1 cellular context compared by ENCODE assay signal in the genomic region with DNA sequence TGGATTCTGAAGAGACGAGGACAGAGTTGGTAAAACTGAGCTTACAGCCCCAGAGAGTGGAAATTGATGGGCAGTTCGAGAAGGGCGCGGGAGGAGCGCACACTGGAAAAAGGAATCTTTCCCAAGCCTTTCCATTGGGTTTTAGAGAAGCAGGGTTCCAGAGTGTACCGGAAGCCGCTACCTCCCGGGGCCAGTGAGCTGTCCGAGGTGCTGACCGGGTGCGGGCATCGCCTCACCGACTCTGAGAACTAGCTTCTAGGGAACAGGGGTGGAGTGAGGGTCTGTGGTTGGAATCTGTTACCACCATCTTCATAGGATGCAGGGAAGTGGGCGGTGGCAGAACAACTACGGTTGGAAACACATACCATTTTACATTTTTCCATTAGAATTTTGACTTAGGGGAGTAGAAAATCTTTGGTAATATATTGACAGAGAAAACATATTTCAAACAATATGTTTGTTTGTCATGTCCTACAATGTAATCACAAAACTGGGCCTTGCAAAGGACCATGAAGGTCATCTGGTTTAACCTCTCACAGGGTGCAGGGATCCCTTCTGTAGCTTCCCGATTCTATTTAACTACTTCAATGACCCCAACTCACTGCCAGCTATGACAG.
TF ChIP-seq lines count a peak whose summit lies in the region.

No MANE protein-coding gene starts in this region.

TF ChIP-seq in HepG2, 621 proteins besides CTCF, POLR2A, EP300 and RAD21 (continued from another document and continues in another):
- no peak for TF ChIP-seq MBD4 (IDR thresholded peaks at IDR 0.05; ENCODE audit: borderline replicate concordance, low read length)
- TF ChIP-seq ZMYM3 (CRISPR knock-in tag; IDR thresholded peaks at IDR 0.05), result no peak
- no peak for TF ChIP-seq MAFK (conservative IDR thresholded peaks at IDR 0.05 in 1 of 2, IDR thresholded peaks at IDR 0.05 in 1 of 2; ENCODE audit: low read length in 2 of 2)
- TF ChIP-seq, protein P1, sequence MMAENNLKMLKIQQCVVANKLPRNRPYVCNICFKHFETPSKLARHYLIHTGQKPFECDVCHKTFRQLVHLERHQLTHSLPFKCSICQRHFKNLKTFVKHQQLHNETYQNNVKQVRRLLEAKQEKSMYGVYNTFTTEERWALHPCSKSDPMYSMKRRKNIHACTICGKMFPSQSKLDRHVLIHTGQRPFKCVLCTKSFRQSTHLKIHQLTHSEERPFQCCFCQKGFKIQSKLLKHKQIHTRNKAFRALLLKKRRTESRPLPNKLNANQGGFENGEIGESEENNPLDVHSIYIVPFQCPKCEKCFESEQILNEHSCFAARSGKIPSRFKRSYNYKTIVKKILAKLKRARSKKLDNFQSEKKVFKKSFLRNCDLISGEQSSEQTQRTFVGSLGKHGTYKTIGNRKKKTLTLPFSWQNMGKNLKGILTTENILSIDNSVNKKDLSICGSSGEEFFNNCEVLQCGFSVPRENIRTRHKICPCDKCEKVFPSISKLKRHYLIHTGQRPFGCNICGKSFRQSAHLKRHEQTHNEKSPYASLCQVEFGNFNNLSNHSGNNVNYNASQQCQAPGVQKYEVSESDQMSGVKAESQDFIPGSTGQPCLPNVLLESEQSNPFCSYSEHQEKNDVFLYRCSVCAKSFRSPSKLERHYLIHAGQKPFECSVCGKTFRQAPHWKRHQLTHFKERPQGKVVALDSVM (CRISPR knock-in tag; IDR thresholded peaks at IDR 0.05), result no peak
- no peak for TF ChIP-seq ZNF282 (IDR thresholded peaks at IDR 0.05; ENCODE audit: partially characterized antibody)
- TF ChIP-seq ZNF569 (CRISPR knock-in tag; IDR thresholded peaks at IDR 0.05; ENCODE audit: borderline replicate concordance), result no peak
- no peak; the same call in 1 of the 2 replicates for TF ChIP-seq ZFP1 (CRISPR knock-in tag; IDR thresholded peaks at IDR 0.05)
- TF ChIP-seq ZNF367 (CRISPR knock-in tag; IDR thresholded peaks at IDR 0.05; ENCODE audit: borderline replicate concordance), result peak; percentile 57; the same call in 1 of the 2 replicates
- no peak for TF ChIP-seq RXRA (CRISPR knock-in tag; IDR thresholded peaks at IDR 0.05)
- TF ChIP-seq KMT2B (CRISPR knock-in tag; IDR thresholded peaks at IDR 0.05), result 0 out of 2 replicates have a peak, but pooled peaks have one; percentile 46
- TF ChIP-seq, protein P2, sequence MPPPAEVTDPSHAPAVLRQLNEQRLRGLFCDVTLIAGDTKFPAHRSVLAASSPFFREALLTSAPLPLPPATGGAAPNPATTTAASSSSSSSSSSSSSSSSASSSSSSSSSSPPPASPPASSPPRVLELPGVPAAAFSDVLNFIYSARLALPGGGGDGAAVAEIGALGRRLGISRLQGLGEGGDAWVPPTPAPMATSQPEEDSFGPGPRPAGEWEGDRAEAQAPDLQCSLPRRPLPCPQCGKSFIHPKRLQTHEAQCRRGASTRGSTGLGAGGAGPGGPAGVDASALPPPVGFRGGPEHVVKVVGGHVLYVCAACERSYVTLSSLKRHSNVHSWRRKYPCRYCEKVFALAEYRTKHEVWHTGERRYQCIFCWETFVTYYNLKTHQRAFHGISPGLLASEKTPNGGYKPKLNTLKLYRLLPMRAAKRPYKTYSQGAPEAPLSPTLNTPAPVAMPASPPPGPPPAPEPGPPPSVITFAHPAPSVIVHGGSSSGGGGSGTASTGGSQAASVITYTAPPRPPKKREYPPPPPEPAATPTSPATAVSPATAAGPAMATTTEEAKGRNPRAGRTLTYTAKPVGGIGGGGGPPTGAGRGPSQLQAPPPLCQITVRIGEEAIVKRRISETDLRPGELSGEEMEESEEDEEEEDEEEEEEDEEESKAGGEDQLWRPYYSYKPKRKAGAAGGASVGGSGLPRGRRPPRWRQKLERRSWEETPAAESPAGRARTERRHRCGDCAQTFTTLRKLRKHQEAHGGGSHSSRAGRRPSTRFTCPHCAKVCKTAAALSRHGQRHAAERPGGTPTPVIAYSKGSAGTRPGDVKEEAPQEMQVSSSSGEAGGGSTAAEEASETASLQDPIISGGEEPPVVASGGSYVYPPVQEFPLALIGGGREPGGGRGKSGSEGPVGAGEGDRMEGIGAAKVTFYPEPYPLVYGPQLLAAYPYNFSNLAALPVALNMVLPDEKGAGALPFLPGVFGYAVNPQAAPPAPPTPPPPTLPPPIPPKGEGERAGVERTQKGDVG (CRISPR knock-in tag; IDR thresholded peaks at IDR 0.05; ENCODE audit: borderline replicate concordance), result no peak
- no peak for TF ChIP-seq ZFP41 (CRISPR knock-in tag; IDR thresholded peaks at IDR 0.05; ENCODE audit: borderline replicate concordance)
- TF ChIP-seq ZC3H4 (CRISPR knock-in tag; IDR thresholded peaks at IDR 0.05; ENCODE audit: borderline replicate concordance), result no peak
- TF ChIP-seq ZNF879 (CRISPR knock-in tag; IDR thresholded peaks at IDR 0.05), result no peak
- TF ChIP-seq ZNF44 (CRISPR knock-in tag; IDR thresholded peaks at IDR 0.05), result no peak
- peak; percentile 71; the same call in 1 of the 2 replicates for TF ChIP-seq FOXC1 (CRISPR knock-in tag; IDR thresholded peaks at IDR 0.05; ENCODE audit: borderline replicate concordance)
- TF ChIP-seq ZSCAN30 (CRISPR knock-in tag; IDR thresholded peaks at IDR 0.05), result no peak
- no peak for TF ChIP-seq HDAC6 (IDR thresholded peaks at IDR 0.05; ENCODE audit: low read depth, low read length)
- TF ChIP-seq, protein P3, sequence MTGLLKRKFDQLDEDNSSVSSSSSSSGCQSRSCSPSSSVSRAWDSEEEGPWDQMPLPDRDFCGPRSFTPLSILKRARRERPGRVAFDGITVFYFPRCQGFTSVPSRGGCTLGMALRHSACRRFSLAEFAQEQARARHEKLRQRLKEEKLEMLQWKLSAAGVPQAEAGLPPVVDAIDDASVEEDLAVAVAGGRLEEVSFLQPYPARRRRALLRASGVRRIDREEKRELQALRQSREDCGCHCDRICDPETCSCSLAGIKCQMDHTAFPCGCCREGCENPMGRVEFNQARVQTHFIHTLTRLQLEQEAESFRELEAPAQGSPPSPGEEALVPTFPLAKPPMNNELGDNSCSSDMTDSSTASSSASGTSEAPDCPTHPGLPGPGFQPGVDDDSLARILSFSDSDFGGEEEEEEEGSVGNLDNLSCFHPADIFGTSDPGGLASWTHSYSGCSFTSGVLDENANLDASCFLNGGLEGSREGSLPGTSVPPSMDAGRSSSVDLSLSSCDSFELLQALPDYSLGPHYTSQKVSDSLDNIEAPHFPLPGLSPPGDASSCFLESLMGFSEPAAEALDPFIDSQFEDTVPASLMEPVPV (CRISPR knock-in tag; IDR thresholded peaks at IDR 0.05), result no peak
- TF ChIP-seq SAP130 (CRISPR knock-in tag; IDR thresholded peaks at IDR 0.05; ENCODE audit: low read depth), result peak; percentile 47; the same call in 1 of the 2 replicates
- no peak for TF ChIP-seq RAD51 (IDR thresholded peaks at IDR 0.05; ENCODE audit: borderline replicate concordance)
- TF ChIP-seq ETV5 (CRISPR knock-in tag; IDR thresholded peaks at IDR 0.05; ENCODE audit: borderline replicate concordance), result peak; percentile 82
- TF ChIP-seq, protein P4, sequence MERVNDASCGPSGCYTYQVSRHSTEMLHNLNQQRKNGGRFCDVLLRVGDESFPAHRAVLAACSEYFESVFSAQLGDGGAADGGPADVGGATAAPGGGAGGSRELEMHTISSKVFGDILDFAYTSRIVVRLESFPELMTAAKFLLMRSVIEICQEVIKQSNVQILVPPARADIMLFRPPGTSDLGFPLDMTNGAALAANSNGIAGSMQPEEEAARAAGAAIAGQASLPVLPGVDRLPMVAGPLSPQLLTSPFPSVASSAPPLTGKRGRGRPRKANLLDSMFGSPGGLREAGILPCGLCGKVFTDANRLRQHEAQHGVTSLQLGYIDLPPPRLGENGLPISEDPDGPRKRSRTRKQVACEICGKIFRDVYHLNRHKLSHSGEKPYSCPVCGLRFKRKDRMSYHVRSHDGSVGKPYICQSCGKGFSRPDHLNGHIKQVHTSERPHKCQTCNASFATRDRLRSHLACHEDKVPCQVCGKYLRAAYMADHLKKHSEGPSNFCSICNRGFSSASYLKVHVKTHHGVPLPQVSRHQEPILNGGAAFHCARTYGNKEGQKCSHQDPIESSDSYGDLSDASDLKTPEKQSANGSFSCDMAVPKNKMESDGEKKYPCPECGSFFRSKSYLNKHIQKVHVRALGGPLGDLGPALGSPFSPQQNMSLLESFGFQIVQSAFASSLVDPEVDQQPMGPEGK (CRISPR knock-in tag; IDR thresholded peaks at IDR 0.05), result 0 out of 2 replicates have a peak, but pooled peaks have one; percentile 29
- 0 out of 2 replicates have a peak, but pooled peaks have one; percentile 69 for TF ChIP-seq ZSCAN20 (CRISPR knock-in tag; IDR thresholded peaks at IDR 0.05; ENCODE audit: borderline replicate concordance)
- TF ChIP-seq, protein P5, sequence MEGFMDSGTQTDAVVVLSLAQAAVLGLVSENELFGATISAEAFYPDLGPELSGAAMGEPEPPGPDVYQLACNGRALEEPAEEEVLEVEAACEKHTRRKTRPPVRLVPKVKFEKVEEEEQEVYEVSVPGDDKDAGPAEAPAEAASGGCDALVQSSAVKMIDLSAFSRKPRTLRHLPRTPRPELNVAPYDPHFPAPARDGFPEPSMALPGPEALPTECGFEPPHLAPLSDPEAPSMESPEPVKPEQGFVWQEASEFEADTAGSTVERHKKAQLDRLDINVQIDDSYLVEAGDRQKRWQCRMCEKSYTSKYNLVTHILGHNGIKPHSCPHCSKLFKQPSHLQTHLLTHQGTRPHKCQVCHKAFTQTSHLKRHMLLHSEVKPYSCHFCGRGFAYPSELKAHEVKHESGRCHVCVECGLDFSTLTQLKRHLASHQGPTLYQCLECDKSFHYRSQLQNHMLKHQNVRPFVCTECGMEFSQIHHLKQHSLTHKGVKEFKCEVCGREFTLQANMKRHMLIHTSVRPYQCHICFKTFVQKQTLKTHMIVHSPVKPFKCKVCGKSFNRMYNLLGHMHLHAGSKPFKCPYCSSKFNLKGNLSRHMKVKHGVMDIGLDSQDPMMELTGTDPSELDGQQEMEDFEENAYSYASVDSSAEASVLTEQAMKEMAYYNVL (CRISPR knock-in tag; IDR thresholded peaks at IDR 0.05; ENCODE audit: borderline replicate concordance), result no peak
- no peak for TF ChIP-seq TCF12 (IDR thresholded peaks at IDR 0.05)
- no peak for TF ChIP-seq TCF12 (CRISPR knock-in tag; IDR thresholded peaks at IDR 0.05)
- TF ChIP-seq GPN1 (CRISPR knock-in tag; IDR thresholded peaks at IDR 0.05; ENCODE audit: borderline replicate concordance), result no peak
- TF ChIP-seq MTF2 (CRISPR knock-in tag; IDR thresholded peaks at IDR 0.05; ENCODE audit: borderline replicate concordance), result no peak
- no peak for TF ChIP-seq ZNF563 (CRISPR knock-in tag; IDR thresholded peaks at IDR 0.05)
- TF ChIP-seq NCOA1 (CRISPR knock-in tag; IDR thresholded peaks at IDR 0.05), result no peak
- TF ChIP-seq EHMT2 (IDR thresholded peaks at IDR 0.05; ENCODE audit: borderline replicate concordance, low read depth, low read length), result peak; percentile 95
- no peak for TF ChIP-seq POLR2AphosphoS2 (IDR thresholded peaks at IDR 0.05; ENCODE audit: low read depth, low read length)
- TF ChIP-seq NFKBIZ (CRISPR knock-in tag; IDR thresholded peaks at IDR 0.05), result no peak
- no peak for TF ChIP-seq ZNF891 (CRISPR knock-in tag; IDR thresholded peaks at IDR 0.05)
- no peak; the same call in 1 of the 2 replicates for TF ChIP-seq ZBTB20 (CRISPR knock-in tag; IDR thresholded peaks at IDR 0.05; ENCODE audit: borderline replicate concordance, low read depth)
- peak; percentile 66; the same call in 1 of the 2 replicates for TF ChIP-seq CCDC6 (CRISPR knock-in tag; IDR thresholded peaks at IDR 0.05)
- TF ChIP-seq, protein P6, sequence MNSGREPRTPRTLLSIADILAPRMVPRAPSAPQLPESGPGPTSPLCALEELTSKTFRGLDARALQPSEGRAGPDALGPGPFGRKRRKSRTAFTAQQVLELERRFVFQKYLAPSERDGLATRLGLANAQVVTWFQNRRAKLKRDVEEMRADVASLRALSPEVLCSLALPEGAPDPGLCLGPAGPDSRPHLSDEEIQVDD (CRISPR knock-in tag; IDR thresholded peaks at IDR 0.05; ENCODE audit: borderline replicate concordance), result no peak
- TF ChIP-seq, protein P7, sequence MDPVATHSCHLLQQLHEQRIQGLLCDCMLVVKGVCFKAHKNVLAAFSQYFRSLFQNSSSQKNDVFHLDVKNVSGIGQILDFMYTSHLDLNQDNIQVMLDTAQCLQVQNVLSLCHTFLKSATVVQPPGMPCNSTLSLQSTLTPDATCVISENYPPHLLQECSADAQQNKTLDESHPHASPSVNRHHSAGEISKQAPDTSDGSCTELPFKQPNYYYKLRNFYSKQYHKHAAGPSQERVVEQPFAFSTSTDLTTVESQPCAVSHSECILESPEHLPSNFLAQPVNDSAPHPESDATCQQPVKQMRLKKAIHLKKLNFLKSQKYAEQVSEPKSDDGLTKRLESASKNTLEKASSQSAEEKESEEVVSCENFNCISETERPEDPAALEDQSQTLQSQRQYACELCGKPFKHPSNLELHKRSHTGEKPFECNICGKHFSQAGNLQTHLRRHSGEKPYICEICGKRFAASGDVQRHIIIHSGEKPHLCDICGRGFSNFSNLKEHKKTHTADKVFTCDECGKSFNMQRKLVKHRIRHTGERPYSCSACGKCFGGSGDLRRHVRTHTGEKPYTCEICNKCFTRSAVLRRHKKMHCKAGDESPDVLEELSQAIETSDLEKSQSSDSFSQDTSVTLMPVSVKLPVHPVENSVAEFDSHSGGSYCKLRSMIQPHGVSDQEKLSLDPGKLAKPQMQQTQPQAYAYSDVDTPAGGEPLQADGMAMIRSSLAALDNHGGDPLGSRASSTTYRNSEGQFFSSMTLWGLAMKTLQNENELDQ (CRISPR knock-in tag; IDR thresholded peaks at IDR 0.05; ENCODE audit: borderline replicate concordance), result peak; percentile 90; the same call in 1 of the 2 replicates
- TF ChIP-seq, protein P8, sequence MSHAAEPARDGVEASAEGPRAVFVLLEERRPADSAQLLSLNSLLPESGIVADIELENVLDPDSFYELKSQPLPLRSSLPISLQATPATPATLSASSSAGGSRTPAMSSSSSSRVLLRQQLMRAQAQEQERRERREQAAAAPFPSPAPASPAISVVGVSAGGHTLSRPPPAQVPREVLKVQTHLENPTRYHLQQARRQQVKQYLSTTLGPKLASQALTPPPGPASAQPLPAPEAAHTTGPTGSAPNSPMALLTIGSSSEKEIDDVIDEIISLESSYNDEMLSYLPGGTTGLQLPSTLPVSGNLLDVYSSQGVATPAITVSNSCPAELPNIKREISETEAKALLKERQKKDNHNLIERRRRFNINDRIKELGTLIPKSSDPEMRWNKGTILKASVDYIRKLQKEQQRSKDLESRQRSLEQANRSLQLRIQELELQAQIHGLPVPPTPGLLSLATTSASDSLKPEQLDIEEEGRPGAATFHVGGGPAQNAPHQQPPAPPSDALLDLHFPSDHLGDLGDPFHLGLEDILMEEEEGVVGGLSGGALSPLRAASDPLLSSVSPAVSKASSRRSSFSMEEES (CRISPR knock-in tag; IDR thresholded peaks at IDR 0.05), result peak; percentile 76
- TF ChIP-seq, protein P9, sequence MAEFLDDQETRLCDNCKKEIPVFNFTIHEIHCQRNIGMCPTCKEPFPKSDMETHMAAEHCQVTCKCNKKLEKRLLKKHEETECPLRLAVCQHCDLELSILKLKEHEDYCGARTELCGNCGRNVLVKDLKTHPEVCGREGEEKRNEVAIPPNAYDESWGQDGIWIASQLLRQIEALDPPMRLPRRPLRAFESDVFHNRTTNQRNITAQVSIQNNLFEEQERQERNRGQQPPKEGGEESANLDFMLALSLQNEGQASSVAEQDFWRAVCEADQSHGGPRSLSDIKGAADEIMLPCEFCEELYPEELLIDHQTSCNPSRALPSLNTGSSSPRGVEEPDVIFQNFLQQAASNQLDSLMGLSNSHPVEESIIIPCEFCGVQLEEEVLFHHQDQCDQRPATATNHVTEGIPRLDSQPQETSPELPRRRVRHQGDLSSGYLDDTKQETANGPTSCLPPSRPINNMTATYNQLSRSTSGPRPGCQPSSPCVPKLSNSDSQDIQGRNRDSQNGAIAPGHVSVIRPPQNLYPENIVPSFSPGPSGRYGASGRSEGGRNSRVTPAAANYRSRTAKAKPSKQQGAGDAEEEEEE (CRISPR knock-in tag; IDR thresholded peaks at IDR 0.05; ENCODE audit: borderline replicate concordance), result no peak
